25 cellular contexts compared by ENCODE assay signal in genomic region chr17:82377924-82378740, GRCh38. TPM values are rescaled to one million over a fixed set of nuclear protein-coding genes. Genes with fewer than 3 reads are reported as not detected.
DNase-seq lines count a peak whose midpoint lies in the region; ATAC-seq, FAIRE-seq and TF ChIP-seq lines count a peak whose summit lies in the region.
"Had no signal": no experiment of that assay in that cellular context is flagged by ENCODE, and none has a peak within 500 bp of the region (broad histone marks: within the 10 kb centered on the region; RNA-seq: fewer than 3 reads in every experiment).

No MANE protein-coding gene starts in this region.

- TF ChIP-seq CTCF in K562 (IDR thresholded peaks at IDR 0.05 in 2 of 3, conservative IDR thresholded peaks at IDR 0.05 in 1 of 3; ENCODE audit: insufficient read depth in 2 of 3, low read depth in 1 of 3, low read length in 3 of 3) (no peak), osteoblast (IDR thresholded peaks at IDR 0.05; ENCODE audit: extremely low read depth, low read depth, low read length) (no peak), foreskin fibroblast (IDR thresholded peaks at IDR 0.05; ENCODE audit: low read depth, low read length) (no peak)

- H3K36me3 ChIP-seq in NT2/D1 (ENCODE audit: insufficient read depth, insufficient read length, low read length) (no peaks in the 10 kb centered on the region), K562 (ENCODE audit: control insufficient read depth, insufficient read depth, low read length) (no peaks in the 10 kb centered on the region), osteoblast (ENCODE audit: insufficient read depth, low read length) (no peaks in the 10 kb centered on the region)

- H3K9me1 ChIP-seq in K562 (ENCODE audit: control insufficient read depth, insufficient read depth, low read length): no peaks in the 10 kb centered on the region

- H3K9me3 ChIP-seq in NT2/D1 (ENCODE audit: insufficient read depth, low read length) (no peaks in the 10 kb centered on the region), K562 (replicated peaks; ENCODE audit: control insufficient read depth, insufficient read depth, low read depth, low read length) (no peaks in the 10 kb centered on the region), osteoblast (ENCODE audit: low read depth, low read length) (no peaks in the 10 kb centered on the region)
- H3K9me3 ChIP-seq: Caco-2 had no signal

- H3K9ac ChIP-seq in NT2/D1 (ENCODE audit: insufficient read length, low read depth) (peak overlapping the region; percentile 34), K562 (ENCODE audit: insufficient read depth in 1 of 2, low read depth in 2 of 2, low read length in 2 of 2) (peak overlapping the region in 1 of 2 experiments; percentile 74; a peak in 2 of 4 replicates)

- no peaks in the 10 kb centered on the region for H3K79me2 ChIP-seq in K562 (ENCODE audit: control insufficient read depth, insufficient read depth, low read length)
- H3K79me2 ChIP-seq in osteoblast (ENCODE audit: insufficient read depth, low read length): no peaks in the 10 kb centered on the region

- FAIRE-seq in K562 (lab: Jason Lieb, UNC): no peak
- FAIRE-seq: G401.6, H54 had no signal

- H4K20me1 ChIP-seq in K562 (replicated peaks; ENCODE audit: control insufficient read depth, insufficient read depth, low read length): no peaks in the 10 kb centered on the region
- no peaks in the 10 kb centered on the region for H4K20me1 ChIP-seq in osteoblast (ENCODE audit: insufficient read depth, low read length)

- CTCF ChIA-PET in K562 (lab: Yijun Ruan, JAX; ENCODE audit: low intra/inter-chr PET ratio): no interaction called here

- intact Hi-C loops in K562 (cut with micrococcal nuclease): no loop called here

- no TSS peak for BruUV-seq in K562 (replicated peaks; lab: Mats Ljungman, UMichigan)

- no peak for DNase-seq in NT2/D1 (ENCODE audit: low read depth, low spot score)
- DNase-seq in K562 (ENCODE audit: extremely low read depth in 1 of 4, low spot score in 3 of 4): no peak
- peak; percentile 50 for DNase-seq in osteoblast (ENCODE audit: insufficient read length, low spot score, missing footprints)
- DNase-seq in foreskin fibroblast: no peak
- DNase-seq: Caco-2; CD8-positive, alpha-beta T cell; KBM-7; MV-4-11; NCI-H1105; NCI-H1436 treated with DMSO at 0.1 percent for 48 hours; NCI-H187 treated with DMSO at 0.1 percent for 48 hours; NCI-H2171 treated with DMSO at 0.1 percent for 48 hours; NCI-H345; NCI-H510A treated with DMSO at 0.1 percent for 48 hours; NK-92 treated with Interleukin-12 subunit alpha and Interleukin-12 subunit beta, amount 100 ng/mL, for 24 hours; PC-9; SHP77 had no signal

- POLR2A ChIA-PET in K562 (lab: Yijun Ruan, JAX): interaction anchor here (0.6 to 0.9 kb wide), 3 partner anchors 8 to 438 kb away, joined by 3 read pairs; no protein-coding TSS in a partner anchor

- H3K4me2 ChIP-seq in K562 (ENCODE audit: insufficient read depth, low read length) (no peak overlapping the region), osteoblast (ENCODE audit: insufficient read depth, low read length) (no peak overlapping the region)
- H3K4me2 ChIP-seq: PC-9 had no signal

- WGBS in K562 (ENCODE audit: insufficient coverage, low coverage, missing lambda C conversion rate): 66% methylated on average over 25 of the region's 31 CpGs

- H3K4me3 ChIP-seq in NT2/D1 (ENCODE audit: insufficient read length, low read depth) (no peak overlapping the region), K562 (no peak overlapping the region), osteoblast (ENCODE audit: insufficient read depth, low read length) (no peak overlapping the region), foreskin fibroblast (ENCODE audit: low read depth in 1 of 2, low read length in 2 of 2) (no peak overlapping the region)
- H3K4me3 ChIP-seq: PC-9 had no signal

- no peak overlapping the region for H3K27ac ChIP-seq in K562 (ENCODE audit: extremely low read depth, low read depth, low read length)
- no peak overlapping the region for H3K27ac ChIP-seq in osteoblast (ENCODE audit: low read depth, low read length)
- H3K27ac ChIP-seq: C4-2B, PC-9 had no signal

- no peak for TF ChIP-seq RAD21 in K562 (CRISPR knock-in tag; conservative IDR thresholded peaks at IDR 0.05 in 1 of 2, IDR thresholded peaks at IDR 0.05 in 1 of 2)

- ATAC-seq in K562 (no peak), HG02763 (IDR thresholded peaks at IDR 0.05; ENCODE audit: unreplicated experiment) (no peak)
- ATAC-seq: CD8-positive, alpha-beta T cell had no signal

- in situ Hi-C loops in K562 (cut with MboI): no loop called here

- H3K27me3 ChIP-seq in NT2/D1 (ENCODE audit: insufficient read depth, insufficient read length) (no peaks in the 10 kb centered on the region), K562 (ENCODE audit: control insufficient read depth in 2 of 2, insufficient read depth in 2 of 2, low read length in 2 of 2) (no peaks in the 10 kb centered on the region), osteoblast (ENCODE audit: insufficient read depth, low read length) (peaks cover 43% of the 10 kb centered on the region)

- H3K4me1 ChIP-seq in NT2/D1 (ENCODE audit: insufficient read depth, insufficient read length) (peaks cover 21% of the 10 kb centered on the region), K562 (replicated peaks in 1 of 2; ENCODE audit: control insufficient read depth in 2 of 2, insufficient read depth in 2 of 2, low read length in 2 of 2) (peaks cover 3 to 51% of the 10 kb centered on the region in 2 experiments; a peak in 2 of 5 replicates), osteoblast (ENCODE audit: insufficient read depth, low read length) (no peaks in the 10 kb centered on the region)

- TF ChIP-seq POLR2A in K562 (conservative IDR thresholded peaks at IDR 0.05): no peak

- TF ChIP-seq EP300 in K562 (IDR thresholded peaks at IDR 0.05; ENCODE audit: low read length): no peak

- H2AFZ ChIP-seq in K562 (ENCODE audit: low read depth, low read length) (no peak overlapping the region), osteoblast (ENCODE audit: low read length) (no peak overlapping the region)
- H2AFZ ChIP-seq: PC-9 had no signal

RNA-seq across cellular contexts. Expression of gene UTS2R, which starts 6.6 kb away (rescaled TPM):
- not detected in 2 replicates for total RNA-seq in K562 (2011; cell fraction: chromatin; rRNA removed; ENCODE audit: low replicate concordance)
- total RNA-seq in K562 (2011; cell fraction: nucleolus; rRNA removed): not detected in 2 replicates
- total RNA-seq in K562 (2011; cell fraction: nucleoplasm; rRNA removed): not detected in 2 replicates
- not detected in 2 replicates for total RNA-seq in K562 (2014; rRNA removed)
- total RNA-seq in K562 (2014; rRNA removed; fragmentation: Illumina TruSeq; extraction: Trizol): not detected in 2 replicates
- total RNA-seq in K562 (2015; rRNA removed; fragmentation: Illumina TruSeq; extraction: Trizol): not detected in 2 replicates
- 0.22 TPM in 1 of 2 replicates, not detected in the other for total RNA-seq in K562 (2021)
- polyA plus RNA-seq in K562 (2011; rRNA removed): not detected in 2 replicates
- polyA plus RNA-seq in K562 (2011; cell fraction: cytosol; rRNA removed): not detected in 2 replicates
- 0.27 TPM in 1 of 2 replicates, not detected in the other for polyA plus RNA-seq in K562 (2011; cell fraction: nucleus; rRNA removed)
- not detected in 2 replicates for polyA plus RNA-seq in K562 (2012)
- not detected in 2 replicates for polyA plus RNA-seq in K562 (2014; fragmentation: Illumina TruSeq; extraction: Trizol)
- not detected for polyA plus RNA-seq in K562 (2014; fragmentation: Nextera tagmentation; extraction: Ambion mirVana)
- polyA plus RNA-seq in K562 (2014; rRNA removed): not detected in 2 replicates
- not detected in 2 replicates for polyA minus RNA-seq in K562 (2011; rRNA and poly(A)+ RNA removed)
- not detected in 2 replicates for polyA minus RNA-seq in K562 (2011; cell fraction: cytosol; rRNA and poly(A)+ RNA removed)
- polyA minus RNA-seq in K562 (2011; cell fraction: nucleus; rRNA and poly(A)+ RNA removed): not detected in 2 replicates
- total RNA-seq in osteoblast: not detected in 2 replicates
- total RNA-seq: CD8-positive, alpha-beta T cell; HT1080; MCF 10A; PC-9; RPMI7951; SK-MEL-5 had no signal

RNA-seq across cellular contexts. Expression of gene TEX19, which starts 19.1 kb away (rescaled TPM):
- total RNA-seq in K562 (2011; cell fraction: chromatin; rRNA removed; ENCODE audit: low replicate concordance): 1.0 and 1.2 TPM in 2 replicates
- 1.2 TPM in 2 replicates for total RNA-seq in K562 (2011; cell fraction: nucleolus; rRNA removed)
- 1.0 and 1.8 TPM in 2 replicates for total RNA-seq in K562 (2011; cell fraction: nucleoplasm; rRNA removed)
- 1.6 and 2.4 TPM in 2 replicates for total RNA-seq in K562 (2014; rRNA removed)
- 0.93 and 1.4 TPM in 2 replicates for total RNA-seq in K562 (2014; rRNA removed; fragmentation: Illumina TruSeq; extraction: Trizol)
- 1.6 and 2.0 TPM in 2 replicates for total RNA-seq in K562 (2015; rRNA removed; fragmentation: Illumina TruSeq; extraction: Trizol)
- 1.4 and 2.1 TPM in 2 replicates for total RNA-seq in K562 (2021)
- polyA plus RNA-seq in K562 (2011; rRNA removed): 3.6 and 4.9 TPM in 2 replicates
- 4.1 and 5.7 TPM in 2 replicates for polyA plus RNA-seq in K562 (2011; cell fraction: cytosol; rRNA removed)
- 1.2 and 1.9 TPM in 2 replicates for polyA plus RNA-seq in K562 (2011; cell fraction: nucleus; rRNA removed)
- polyA plus RNA-seq in K562 (2012): 2.0 and 5.3 TPM in 2 replicates
- polyA plus RNA-seq in K562 (2014; fragmentation: Illumina TruSeq; extraction: Trizol): 1.9 and 2.3 TPM in 2 replicates
- polyA plus RNA-seq in K562 (2014; fragmentation: Nextera tagmentation; extraction: Ambion mirVana): under 1 TPM; 0.10 to 0.57 TPM
- 1.9 and 2.2 TPM in 2 replicates for polyA plus RNA-seq in K562 (2014; rRNA removed)
- polyA minus RNA-seq in K562 (2011; rRNA and poly(A)+ RNA removed): 2.4 and 2.7 TPM in 2 replicates
- polyA minus RNA-seq in K562 (2011; cell fraction: cytosol; rRNA and poly(A)+ RNA removed): 0.91 and 1.5 TPM in 2 replicates
- polyA minus RNA-seq in K562 (2011; cell fraction: nucleus; rRNA and poly(A)+ RNA removed): 0.13 and 0.56 TPM in 2 replicates
- under 0.01 and 0.29 TPM in 2 replicates for total RNA-seq in osteoblast
- total RNA-seq: CD8-positive, alpha-beta T cell; MCF 10A had no signal

RNA-seq across cellular contexts. Expression of gene HEXD, which starts 40.0 kb away (rescaled TPM):
- total RNA-seq in K562 (2011; cell fraction: chromatin; rRNA removed; ENCODE audit: low replicate concordance): 73.7 and 159 TPM in 2 replicates
- total RNA-seq in K562 (2011; cell fraction: nucleolus; rRNA removed): 83.4 and 88.2 TPM in 2 replicates
- total RNA-seq in K562 (2011; cell fraction: nucleoplasm; rRNA removed): 65.7 and 67.2 TPM in 2 replicates
- total RNA-seq in K562 (2014; rRNA removed) (10.5 and 12.3 TPM in 2 replicates), K562 (2014; rRNA removed; fragmentation: Illumina TruSeq; extraction: Trizol) (5.3 and 6.7 TPM in 2 replicates), K562 (2015; rRNA removed; fragmentation: Illumina TruSeq; extraction: Trizol) (8.3 and 10.0 TPM in 2 replicates), K562 (2021) (16.9 and 17.5 TPM in 2 replicates), osteoblast (13.0 and 20.3 TPM in 2 replicates)
- polyA plus RNA-seq in K562 (2011; rRNA removed) (20.0 and 22.3 TPM in 2 replicates), K562 (2014; fragmentation: Illumina TruSeq; extraction: Trizol) (8.7 and 10.9 TPM in 2 replicates), K562 (2014; fragmentation: Nextera tagmentation; extraction: Ambion mirVana) (1 to 10 TPM; 1.0 TPM), K562 (2014; rRNA removed) (21.9 and 25.3 TPM in 2 replicates)
- 9.6 and 16.9 TPM in 2 replicates for polyA plus RNA-seq in K562 (2011; cell fraction: cytosol; rRNA removed)
- polyA plus RNA-seq in K562 (2011; cell fraction: nucleus; rRNA removed): 208 and 322 TPM in 2 replicates
- polyA plus RNA-seq in K562 (2012): 13.2 and 23.9 TPM in 2 replicates
- polyA minus RNA-seq in K562 (2011; rRNA and poly(A)+ RNA removed): 6.1 and 7.1 TPM in 2 replicates
- polyA minus RNA-seq in K562 (2011; cell fraction: cytosol; rRNA and poly(A)+ RNA removed): 5.5 and 6.5 TPM in 2 replicates
- polyA minus RNA-seq in K562 (2011; cell fraction: nucleus; rRNA and poly(A)+ RNA removed): 28.3 and 30.8 TPM in 2 replicates

RNA-seq across cellular contexts. Expression of gene OGFOD3, which starts 40.3 kb away (rescaled TPM):
- 39.5 and 85.3 TPM in 2 replicates for total RNA-seq in K562 (2011; cell fraction: chromatin; rRNA removed; ENCODE audit: low replicate concordance)
- total RNA-seq in K562 (2011; cell fraction: nucleolus; rRNA removed): 68.9 and 71.6 TPM in 2 replicates
- 53.3 and 56.9 TPM in 2 replicates for total RNA-seq in K562 (2011; cell fraction: nucleoplasm; rRNA removed)
- total RNA-seq in K562 (2014; rRNA removed) (34.7 and 44.7 TPM in 2 replicates), K562 (2014; rRNA removed; fragmentation: Illumina TruSeq; extraction: Trizol) (8.9 and 12.3 TPM in 2 replicates), K562 (2015; rRNA removed; fragmentation: Illumina TruSeq; extraction: Trizol) (18.0 and 18.9 TPM in 2 replicates), K562 (2021) (40.5 and 43.6 TPM in 2 replicates), osteoblast (25.3 and 27.4 TPM in 2 replicates)
- polyA plus RNA-seq in K562 (2011; rRNA removed) (23.8 and 31.8 TPM in 2 replicates), K562 (2014; fragmentation: Illumina TruSeq; extraction: Trizol) (18.3 and 23.3 TPM in 2 replicates), K562 (2014; fragmentation: Nextera tagmentation; extraction: Ambion mirVana) (1 to 10 TPM in 1 of 2 experiments, under 1 TPM in 1; 0.69 to 1.8 TPM), K562 (2014; rRNA removed) (33.3 and 34.5 TPM in 2 replicates)
- polyA plus RNA-seq in K562 (2011; cell fraction: cytosol; rRNA removed): 43.8 and 57.1 TPM in 2 replicates
- polyA plus RNA-seq in K562 (2011; cell fraction: nucleus; rRNA removed): 27.5 and 35.1 TPM in 2 replicates
- polyA plus RNA-seq in K562 (2012): 31.5 and 39.2 TPM in 2 replicates
- polyA minus RNA-seq in K562 (2011; rRNA and poly(A)+ RNA removed): 15.2 and 19.6 TPM in 2 replicates
- polyA minus RNA-seq in K562 (2011; cell fraction: cytosol; rRNA and poly(A)+ RNA removed): 27.3 and 39.2 TPM in 2 replicates
- 8.6 and 12.7 TPM in 2 replicates for polyA minus RNA-seq in K562 (2011; cell fraction: nucleus; rRNA and poly(A)+ RNA removed)

RNA-seq across cellular contexts. Expression of gene SECTM1, which starts 44.6 kb away (rescaled TPM):
- total RNA-seq in K562 (2011; cell fraction: chromatin; rRNA removed; ENCODE audit: low replicate concordance): 0.86 TPM in 1 of 2 replicates, not detected in the other
- 0.53 and 0.83 TPM in 2 replicates for total RNA-seq in K562 (2011; cell fraction: nucleolus; rRNA removed)
- 0.99 TPM in 1 of 2 replicates, not detected in the other for total RNA-seq in K562 (2011; cell fraction: nucleoplasm; rRNA removed)
- total RNA-seq in K562 (2014; rRNA removed) (0.18 TPM in 1 of 2 replicates, not detected in the other), K562 (2014; rRNA removed; fragmentation: Illumina TruSeq; extraction: Trizol) (not detected in 2 replicates), K562 (2015; rRNA removed; fragmentation: Illumina TruSeq; extraction: Trizol) (not detected in 2 replicates), K562 (2021) (0.11 TPM in 1 of 2 replicates, not detected in the other), osteoblast (5.8 and 11.5 TPM in 2 replicates)
- polyA plus RNA-seq in K562 (2011; rRNA removed) (0.19 and 0.46 TPM in 2 replicates), K562 (2014; fragmentation: Illumina TruSeq; extraction: Trizol) (0.15 TPM in 1 of 2 replicates, not detected in the other), K562 (2014; fragmentation: Nextera tagmentation; extraction: Ambion mirVana) (not detected), K562 (2014; rRNA removed) (not detected in 2 replicates)
- polyA plus RNA-seq in K562 (2011; cell fraction: cytosol; rRNA removed): 0.35 and 1.1 TPM in 2 replicates
- polyA plus RNA-seq in K562 (2011; cell fraction: nucleus; rRNA removed): 0.31 and 0.47 TPM in 2 replicates
- 0.36 and 0.57 TPM in 2 replicates for polyA plus RNA-seq in K562 (2012)
- 0.18 and 0.33 TPM in 2 replicates for polyA minus RNA-seq in K562 (2011; rRNA and poly(A)+ RNA removed)
- not detected in 2 replicates for polyA minus RNA-seq in K562 (2011; cell fraction: cytosol; rRNA and poly(A)+ RNA removed)
- polyA minus RNA-seq in K562 (2011; cell fraction: nucleus; rRNA and poly(A)+ RNA removed): 0.94 TPM in 1 of 2 replicates, not detected in the other
